17 cellular contexts compared by ENCODE assay signal in genomic region chr16:11721781-11722467, GRCh38. TPM values are rescaled to one million over a fixed set of nuclear protein-coding genes. Genes with fewer than 3 reads are reported as not detected.
DNase-seq lines count a peak whose midpoint lies in the region; ATAC-seq and TF ChIP-seq lines count a peak whose summit lies in the region.
"Had no signal": no experiment of that assay in that cellular context is flagged by ENCODE, and none has a peak within 500 bp of the region (broad histone marks: within the 10 kb centered on the region; RNA-seq: fewer than 3 reads in every experiment).

No MANE protein-coding gene starts in this region.

- H3K4me1 Mint-ChIP-seq in activated naive CD4-positive, alpha-beta T cell treated with anti-CD3 and anti-CD28 coated beads for 36 hours (ENCODE audit: low read depth): peaks cover 3% of the 10 kb centered on the region
- H3K4me1 Mint-ChIP-seq in activated naive CD4-positive, alpha-beta T cell treated with anti-CD3 and anti-CD28 coated beads, Interleukin-2, amount 10 ng/mL, durations not matched to agents 7 days and 5 days: no peaks in the 10 kb centered on the region
- H3K4me1 Mint-ChIP-seq in stimulated activated effector memory CD8-positive, alpha-beta T cell treated with anti-CD3 and anti-CD28 coated beads, Interleukin-12 subunit alpha, Interleukin-12 subunit beta, amount 100 ng/mL, for 72 hours: peaks cover 6% of the 10 kb centered on the region

- peak overlapping the region; percentile 46; the same call in 1 of the 2 replicates for H3K4me2 ChIP-seq in MM.1S (ENCODE audit: low read depth, low read length)
- no peak overlapping the region for H3K4me2 ChIP-seq in smooth muscle cell

- H2AFZ ChIP-seq in MM.1S (ENCODE audit: low read length) (no peak overlapping the region), smooth muscle cell (ENCODE audit: low read depth) (no peak overlapping the region)

- no peak overlapping the region for H3K4me3 ChIP-seq in MM.1S (ENCODE audit: low read length)
- no peak overlapping the region for H3K4me3 ChIP-seq in smooth muscle cell
- H3K4me3 ChIP-seq: adrenal gland, prostate gland had no signal

- intact Hi-C loops in activated naive CD4-positive, alpha-beta T cell treated with anti-CD3 and anti-CD28 coated beads for 36 hours (cut with micrococcal nuclease): no loop called here

- H3K4me1 ChIP-seq in MM.1S (ENCODE audit: low read length) (peaks cover 79% of the 10 kb centered on the region), smooth muscle cell (ENCODE audit: low read depth) (no peaks in the 10 kb centered on the region)
- H3K4me1 ChIP-seq: adrenal gland, prostate gland had no signal

- H3K9me3 ChIP-seq in MM.1S (replicated peaks; ENCODE audit: insufficient read depth, low read length) (no peaks in the 10 kb centered on the region), smooth muscle cell (replicated peaks; ENCODE audit: low read depth) (no peaks in the 10 kb centered on the region)
- H3K9me3 ChIP-seq: adrenal gland, prostate gland had no signal

- ATAC-seq in stimulated activated effector memory CD8-positive, alpha-beta T cell treated with anti-CD3 and anti-CD28 coated beads, Interleukin-12 subunit alpha, Interleukin-12 subunit beta, amount 100 ng/mL, for 72 hours: no peak
- ATAC-seq in stimulated activated naive CD8-positive, alpha-beta T cell treated with anti-CD3 and anti-CD28 coated beads, Interleukin-15, Interleukin-2, amounts not matched to agents 100 U/mL and 50 U/mL, for 24 hours: no peak

- no peak overlapping the region for H3K9ac ChIP-seq in MM.1S (ENCODE audit: low read length)
- H3K9ac ChIP-seq in smooth muscle cell (ENCODE audit: low read depth): no peak overlapping the region

- peak overlapping the region; percentile 1 for H3K27ac Mint-ChIP-seq in activated naive CD4-positive, alpha-beta T cell treated with anti-CD3 and anti-CD28 coated beads for 36 hours
- no peak overlapping the region for H3K27ac Mint-ChIP-seq in activated naive CD4-positive, alpha-beta T cell treated with anti-CD3 and anti-CD28 coated beads, Interleukin-2, amount 10 ng/mL, durations not matched to agents 7 days and 5 days
- peak overlapping the region; percentile 42 for H3K27ac Mint-ChIP-seq in stimulated activated effector memory CD8-positive, alpha-beta T cell treated with anti-CD3 and anti-CD28 coated beads, Interleukin-12 subunit alpha, Interleukin-12 subunit beta, amount 100 ng/mL, for 72 hours

- peaks cover 22% of the 10 kb centered on the region for H3K36me3 Mint-ChIP-seq in activated naive CD4-positive, alpha-beta T cell treated with anti-CD3 and anti-CD28 coated beads for 36 hours (ENCODE audit: low read depth)
- peaks cover 41% of the 10 kb centered on the region for H3K36me3 Mint-ChIP-seq in activated naive CD4-positive, alpha-beta T cell treated with anti-CD3 and anti-CD28 coated beads, Interleukin-2, amount 10 ng/mL, durations not matched to agents 7 days and 5 days
- peaks cover 99% of the 10 kb centered on the region for H3K36me3 Mint-ChIP-seq in stimulated activated effector memory CD8-positive, alpha-beta T cell treated with anti-CD3 and anti-CD28 coated beads, Interleukin-12 subunit alpha, Interleukin-12 subunit beta, amount 100 ng/mL, for 72 hours

- no peak for TF ChIP-seq CTCF in MM.1S (IDR thresholded peaks at IDR 0.05; ENCODE audit: low read length)
- no peak for TF ChIP-seq CTCF in smooth muscle cell (IDR thresholded peaks at IDR 0.05; ENCODE audit: borderline replicate concordance, insufficient read depth, poor library complexity, severe bottlenecking)

- peaks cover 99% of the 10 kb centered on the region for H3K79me2 ChIP-seq in MM.1S (ENCODE audit: low read length)
- H3K79me2 ChIP-seq in smooth muscle cell (ENCODE audit: low read depth): peaks cover 9% of the 10 kb centered on the region

- H3K4me3 Mint-ChIP-seq in activated naive CD4-positive, alpha-beta T cell treated with anti-CD3 and anti-CD28 coated beads for 36 hours: no peak overlapping the region
- no peak overlapping the region for H3K4me3 Mint-ChIP-seq in activated naive CD4-positive, alpha-beta T cell treated with anti-CD3 and anti-CD28 coated beads, Interleukin-2, amount 10 ng/mL, durations not matched to agents 7 days and 5 days
- H3K4me3 Mint-ChIP-seq in stimulated activated effector memory CD8-positive, alpha-beta T cell treated with anti-CD3 and anti-CD28 coated beads, Interleukin-12 subunit alpha, Interleukin-12 subunit beta, amount 100 ng/mL, for 72 hours: no peak overlapping the region

- CTCF ChIA-PET in activated naive CD4-positive, alpha-beta T cell treated with anti-CD3 and anti-CD28 coated beads for 36 hours (lab: Charles Lee): interaction anchor here (0.9 kb wide), 1 partner anchor 10 kb away, joined by 3 read pairs; no protein-coding TSS in a partner anchor
- CTCF ChIA-PET in activated naive CD4-positive, alpha-beta T cell treated with anti-CD3 and anti-CD28 coated beads, Interleukin-2, amount 10 ng/mL, durations not matched to agents 7 days and 5 days (lab: Charles Lee): interaction anchor here (0.9 to 1.4 kb wide), 3 partner anchors 8 to 758 kb away, joined by 3 to 4 read pairs (median 3); no protein-coding TSS in a partner anchor

- H3K27ac ChIP-seq in MM.1S (ENCODE audit: low read length) (peak overlapping the region; percentile 96; the same call in 1 of the 2 replicates), smooth muscle cell (ENCODE audit: low read depth) (no peak overlapping the region)
- H3K27ac ChIP-seq: adrenal gland, prostate gland had no signal

- H3K27me3 Mint-ChIP-seq in activated naive CD4-positive, alpha-beta T cell treated with anti-CD3 and anti-CD28 coated beads for 36 hours (ENCODE audit: low read depth): no peaks in the 10 kb centered on the region
- no peaks in the 10 kb centered on the region for H3K27me3 Mint-ChIP-seq in activated naive CD4-positive, alpha-beta T cell treated with anti-CD3 and anti-CD28 coated beads, Interleukin-2, amount 10 ng/mL, durations not matched to agents 7 days and 5 days

- DNase-seq in activated naive CD4-positive, alpha-beta T cell treated with anti-CD3 and anti-CD28 coated beads for 36 hours: no peak
- DNase-seq in activated naive CD4-positive, alpha-beta T cell treated with anti-CD3 and anti-CD28 coated beads, Interleukin-2, amount 10 ng/mL, durations not matched to agents 7 days and 5 days: no peak
- DNase-seq in MM.1S: no peak
- DNase-seq in left kidney (ENCODE audit: low read depth, low spot score): peak; percentile 22
- DNase-seq in stimulated activated effector memory CD8-positive, alpha-beta T cell treated with anti-CD3 and anti-CD28 coated beads, Interleukin-12 subunit alpha, Interleukin-12 subunit beta, amount 100 ng/mL, for 72 hours (ENCODE audit: low spot score in 2 of 2): no peak
- no peak for DNase-seq in stimulated activated naive CD8-positive, alpha-beta T cell treated with anti-CD3 and anti-CD28 coated beads, Interleukin-15, Interleukin-2, amounts not matched to agents 100 U/mL and 50 U/mL, for 24 hours
- no peak for DNase-seq in smooth muscle cell (lab: John Stamatoyannopoulos, UW; ENCODE audit: unreplicated experiment)
- no peak for DNase-seq in GDM1 (lab: John Stamatoyannopoulos, UW)
- DNase-seq: activated CD4-positive, CD25-positive, alpha-beta regulatory T cell; activated CD8-positive, alpha-beta memory T cell treated with anti-CD3 and anti-CD28 coated beads, Interleukin-2, amount 50 U/mL, for 48 hours; adrenal gland; cerebellar nuclear complex; kidney glomerular epithelial cell; NCI-H1436; NCI-H2227 treated with DMSO at 0.1 percent for 48 hours; stimulated activated CD4-positive, alpha-beta T cell treated with anti-CD3 and anti-CD28 coated beads, Interleukin-12 subunit alpha, Interleukin-12 subunit beta, amount 100 ng/mL, for 4 hours had no signal

- H3K36me3 ChIP-seq in MM.1S (replicated peaks; ENCODE audit: insufficient read depth, low read length): peaks cover 32% of the 10 kb centered on the region
- peaks cover 7% of the 10 kb centered on the region for H3K36me3 ChIP-seq in smooth muscle cell (ENCODE audit: low read depth)
- H3K36me3 ChIP-seq: prostate gland had no signal

- H3K27me3 ChIP-seq in MM.1S (replicated peaks; ENCODE audit: insufficient read depth, low read length): no peaks in the 10 kb centered on the region
- H3K27me3 ChIP-seq in smooth muscle cell (ENCODE audit: low read depth): no peaks in the 10 kb centered on the region
- H3K27me3 ChIP-seq: adrenal gland had no signal

- H3F3A ChIP-seq in MM.1S (ENCODE audit: insufficient read depth, low read length): peaks cover 97% of the 10 kb centered on the region
- H3F3A ChIP-seq in smooth muscle cell (ENCODE audit: low read depth): no peaks in the 10 kb centered on the region

- WGBS in smooth muscle cell (ENCODE audit: low lambda C conversion rate): 92% methylated on average over 4 of the region's 4 CpGs

- no peaks in the 10 kb centered on the region for H3K9me3 Mint-ChIP-seq in activated naive CD4-positive, alpha-beta T cell treated with anti-CD3 and anti-CD28 coated beads for 36 hours
- no peaks in the 10 kb centered on the region for H3K9me3 Mint-ChIP-seq in activated naive CD4-positive, alpha-beta T cell treated with anti-CD3 and anti-CD28 coated beads, Interleukin-2, amount 10 ng/mL, durations not matched to agents 7 days and 5 days
- no peaks in the 10 kb centered on the region for H3K9me3 Mint-ChIP-seq in stimulated activated effector memory CD8-positive, alpha-beta T cell treated with anti-CD3 and anti-CD28 coated beads, Interleukin-12 subunit alpha, Interleukin-12 subunit beta, amount 100 ng/mL, for 72 hours

- H3K9me2 ChIP-seq in MM.1S (replicated peaks; ENCODE audit: insufficient read depth, low read length): no peaks in the 10 kb centered on the region

- H4K20me1 ChIP-seq in MM.1S (ENCODE audit: insufficient read depth, low read length) (0 out of 2 replicates have a peak, but pooled peaks cover 10% of the 10 kb centered on the region), smooth muscle cell (ENCODE audit: low read depth) (peaks cover 68% of the 10 kb centered on the region)

RNA-seq across cellular contexts. Expression of gene TXNDC11, which starts 20.7 kb away (rescaled TPM):
- 10 to 100 TPM; 24.6 to 25.5 TPM for total RNA-seq in activated naive CD4-positive, alpha-beta T cell treated with anti-CD3 and anti-CD28 coated beads for 36 hours
- total RNA-seq in smooth muscle cell: 30.8 and 31.1 TPM in 2 replicates
- polyA plus RNA-seq in smooth muscle cell: 27.3 and 27.9 TPM in 2 replicates

RNA-seq across cellular contexts. Expression of gene SNN, which starts 53.7 kb away (rescaled TPM):
- total RNA-seq in activated naive CD4-positive, alpha-beta T cell treated with anti-CD3 and anti-CD28 coated beads for 36 hours: 10 to 100 TPM; 12.0 to 13.6 TPM
- total RNA-seq in smooth muscle cell: 6.4 and 8.2 TPM in 2 replicates
- 10.1 and 10.9 TPM in 2 replicates for polyA plus RNA-seq in smooth muscle cell
